23 cellular contexts compared by ENCODE assay signal in the genomic region with DNA sequence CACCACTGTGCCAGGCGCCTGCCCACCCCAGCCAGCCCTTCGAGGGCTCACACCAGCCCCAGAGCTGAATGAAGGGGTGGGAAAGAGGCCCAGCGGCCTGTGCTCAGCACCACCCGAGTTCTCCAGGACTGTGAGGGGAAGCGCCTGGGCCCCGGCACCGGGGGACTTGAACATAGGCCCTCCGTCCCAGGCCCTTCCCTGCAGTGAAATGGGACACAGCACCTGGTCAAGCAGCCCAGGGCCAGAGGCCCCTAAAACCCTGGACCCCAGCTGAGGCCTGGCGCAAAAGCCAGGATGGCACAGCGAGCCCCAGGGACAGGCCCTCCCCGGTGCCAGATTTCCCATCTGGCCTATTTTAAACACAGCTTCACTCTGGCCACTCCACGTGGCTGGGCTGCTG. TPM values are rescaled to one million over a fixed set of nuclear protein-coding genes. Genes with fewer than 3 reads are reported as not detected.
DNase-seq lines count a peak whose midpoint lies in the region; FAIRE-seq and TF ChIP-seq lines count a peak whose summit lies in the region.
"Had no signal": no experiment of that assay in that cellular context is flagged by ENCODE, and none has a peak within 500 bp of the region (broad histone marks: within the 10 kb centered on the region; RNA-seq: fewer than 3 reads in every experiment).

No MANE protein-coding gene starts in this region.

- DNase-seq in glutamatergic neuron (no peak), neural progenitor cell (ENCODE audit: low spot score) (no peak), osteoblast (ENCODE audit: insufficient read length, low spot score, missing footprints) (no peak), NCI-H187 treated with DMSO at 0.1 percent for 48 hours (lab: John Stamatoyannopoulos, UW) (no peak), GM12891 (ENCODE audit: insufficient read length, low spot score) (no peak), DMS79 (lab: John Stamatoyannopoulos, UW) (no peak)
- DNase-seq: ACHN; BE2C; C1 segment of cervical spinal cord; CD4-positive, CD25-positive, alpha-beta regulatory T cell; CD8-positive, alpha-beta memory T cell; COR-L47; DMS153; DMS79 treated with DMSO at 0.1 percent for 48 hours; GM23248; HCEC 1CT had no signal

- no peak overlapping the region for H3K9ac ChIP-seq in neural progenitor cell
- H3K9ac ChIP-seq: GM23248 had no signal

- no peak overlapping the region for H3K4me2 ChIP-seq in neural progenitor cell
- H3K4me2 ChIP-seq in osteoblast (ENCODE audit: insufficient read depth, low read length): no peak overlapping the region

- TF ChIP-seq POLR2A in GM12891 (IDR thresholded peaks at IDR 0.05; ENCODE audit: low read depth, low read length): no peak

- H3K9me3 ChIP-seq in neural progenitor cell (ENCODE audit: low read depth) (no peaks in the 10 kb centered on the region), osteoblast (ENCODE audit: low read depth, low read length) (no peaks in the 10 kb centered on the region)
- H3K9me3 ChIP-seq: BE2C had no signal

- H3K27ac ChIP-seq in VCaP (peak overlapping the region; percentile 23; the same call in 1 of the 2 replicates), neural progenitor cell (no peak overlapping the region), osteoblast (ENCODE audit: low read depth, low read length) (no peak overlapping the region)
- H3K27ac ChIP-seq: GM23248, HL-60 had no signal

- H3K36me3 ChIP-seq in neural progenitor cell: no peaks in the 10 kb centered on the region
- H3K36me3 ChIP-seq in osteoblast (ENCODE audit: insufficient read depth, low read length): no peaks in the 10 kb centered on the region
- H3K36me3 ChIP-seq: BE2C had no signal

- H3K4me1 Mint-ChIP-seq in brain (peaks cover 63% of the 10 kb centered on the region), glutamatergic neuron (ENCODE audit: low read depth, unreplicated experiment) (peaks cover 32% of the 10 kb centered on the region), neural progenitor cell (peaks cover 42% of the 10 kb centered on the region)
- H3K4me1 Mint-ChIP-seq: CD4-positive, CD25-positive, alpha-beta regulatory T cell had no signal

- H3K79me2 ChIP-seq in neural progenitor cell (ENCODE audit: low read depth) (peaks cover 79% of the 10 kb centered on the region), osteoblast (ENCODE audit: insufficient read depth, low read length) (no peaks in the 10 kb centered on the region)

- FAIRE-seq in GM12891 (lab: Jason Lieb, UNC): no peak
- FAIRE-seq: A204.1, GM12878, GM18507, H54 had no signal

- H3K27me3 ChIP-seq in neural progenitor cell: peaks cover 6% of the 10 kb centered on the region
- H3K27me3 ChIP-seq in osteoblast (ENCODE audit: insufficient read depth, low read length): peaks cover 26% of the 10 kb centered on the region

- peaks cover 0 to 2% (median 0%) of the 10 kb centered on the region in 5 experiments for H3K9me3 Mint-ChIP-seq in brain
- H3K9me3 Mint-ChIP-seq in glutamatergic neuron (ENCODE audit: unreplicated experiment): peaks cover 4% of the 10 kb centered on the region
- no peaks in the 10 kb centered on the region for H3K9me3 Mint-ChIP-seq in neural progenitor cell
- H3K9me3 Mint-ChIP-seq: CD4-positive, CD25-positive, alpha-beta regulatory T cell had no signal

- H2AFZ ChIP-seq in neural progenitor cell (replicated peaks): no peak overlapping the region
- H2AFZ ChIP-seq in osteoblast (ENCODE audit: low read length): no peak overlapping the region
- H2AFZ ChIP-seq: GM23248 had no signal

- H3K4me3 Mint-ChIP-seq in brain (peak overlapping the region in 4 of 5 experiments; percentile 43 to 67 (median 62)), glutamatergic neuron (ENCODE audit: unreplicated experiment) (peak overlapping the region; percentile 83), neural progenitor cell (peak overlapping the region; percentile 69)
- H3K4me3 Mint-ChIP-seq: CD8-positive, alpha-beta memory T cell had no signal

- H3K36me3 Mint-ChIP-seq in brain (no peaks in the 10 kb centered on the region), glutamatergic neuron (ENCODE audit: unreplicated experiment) (no peaks in the 10 kb centered on the region), neural progenitor cell (no peaks in the 10 kb centered on the region)
- H3K36me3 Mint-ChIP-seq: CD4-positive, CD25-positive, alpha-beta regulatory T cell; CD8-positive, alpha-beta memory T cell had no signal

- peaks cover 5% of the 10 kb centered on the region for H3F3A ChIP-seq in neural progenitor cell (ENCODE audit: low read depth)

- H3K4me3 ChIP-seq in neural progenitor cell (no peak overlapping the region), osteoblast (ENCODE audit: insufficient read depth, low read length) (no peak overlapping the region)
- H3K4me3 ChIP-seq: GM12878, GM23248 had no signal

- TF ChIP-seq CTCF in VCaP (conservative IDR thresholded peaks at IDR 0.05) (no peak), brain (conservative IDR thresholded peaks at IDR 0.05) (no peak), glutamatergic neuron (IDR thresholded peaks at IDR 0.05; ENCODE audit: partially characterized antibody, unreplicated experiment) (no peak), neural progenitor cell (IDR thresholded peaks at IDR 0.05) (no peak), osteoblast (IDR thresholded peaks at IDR 0.05; ENCODE audit: extremely low read depth, low read depth, low read length) (no peak)

- H3K27me3 Mint-ChIP-seq in brain: no peaks in the 10 kb centered on the region
- H3K27me3 Mint-ChIP-seq in glutamatergic neuron (ENCODE audit: unreplicated experiment): peaks cover 6% of the 10 kb centered on the region
- H3K27me3 Mint-ChIP-seq in neural progenitor cell (ENCODE audit: insufficient read depth, low read depth): no peaks in the 10 kb centered on the region

- peak overlapping the region in 3 of 5 experiments; percentile 72 to 89 (median 85) for H3K27ac Mint-ChIP-seq in brain
- H3K27ac Mint-ChIP-seq in glutamatergic neuron (ENCODE audit: unreplicated experiment): peak overlapping the region; percentile 66
- H3K27ac Mint-ChIP-seq in neural progenitor cell: peak overlapping the region; percentile 92
- H3K27ac Mint-ChIP-seq: CD4-positive, CD25-positive, alpha-beta regulatory T cell; CD8-positive, alpha-beta memory T cell had no signal

- H4K20me1 ChIP-seq in neural progenitor cell (ENCODE audit: low read depth): peaks cover 78% of the 10 kb centered on the region
- H4K20me1 ChIP-seq in osteoblast (ENCODE audit: insufficient read depth, low read length): no peaks in the 10 kb centered on the region

- H3K4me1 ChIP-seq in neural progenitor cell: peaks cover 26% of the 10 kb centered on the region
- H3K4me1 ChIP-seq in osteoblast (ENCODE audit: insufficient read depth, low read length): no peaks in the 10 kb centered on the region

TF ChIP-seq in GM12891, 5 proteins besides CTCF, POLR2A, EP300 and RAD21:
- TF ChIP-seq POU2F2 (IDR thresholded peaks at IDR 0.05; ENCODE audit: low read depth, low read length) (no peak), PAX5 (IDR thresholded peaks at IDR 0.05; ENCODE audit: insufficient read depth, low read length, severe bottlenecking) (no peak), POLR2AphosphoS5 (IDR thresholded peaks at IDR 0.05; ENCODE audit: low read depth, low read length) (no peak), SPI1 (IDR thresholded peaks at IDR 0.05; ENCODE audit: low read depth, low read length) (no peak), TAF1 (IDR thresholded peaks at IDR 0.05; ENCODE audit: low read depth, low read length) (no peak)

RNA-seq across cellular contexts. Expression of gene KCNQ2, which starts 4.0 kb away (rescaled TPM):
- polyA plus RNA-seq in brain (ENCODE audit: insufficient read depth, low read depth, low replicate concordance): 100 TPM
- total RNA-seq in glutamatergic neuron (ENCODE audit: unreplicated experiment) (354 TPM), neural progenitor cell (ENCODE audit: low replicate concordance) (39.5 and 106 TPM in 2 replicates), osteoblast (0.36 TPM in 1 of 2 replicates, not detected in the other)
- 8.0 TPM for polyA plus RNA-seq in GM12891 (2012; ENCODE audit: low read depth, missing spikeins)
- total RNA-seq: CD8-positive, alpha-beta memory T cell; GM23248 had no signal
- polyA plus RNA-seq: CD8-positive, alpha-beta memory T cell had no signal

RNA-seq across cellular contexts. Expression of gene EEF1A2, which starts 30.5 kb away (rescaled TPM):
- 1,308 TPM for polyA plus RNA-seq in brain (ENCODE audit: insufficient read depth, low read depth, low replicate concordance)
- total RNA-seq in glutamatergic neuron (ENCODE audit: unreplicated experiment) (55.3 TPM), neural progenitor cell (ENCODE audit: low replicate concordance) (0.54 and 1.5 TPM in 2 replicates), osteoblast (not detected in 2 replicates)
- polyA plus RNA-seq in GM12891 (2012; ENCODE audit: low read depth, missing spikeins): 0.37 TPM
- polyA plus RNA-seq: GM12878, GM23248 had no signal

RNA-seq across cellular contexts. Expression of gene PPDPF, which starts 52.1 kb away (rescaled TPM):
- 1,213 TPM for polyA plus RNA-seq in brain (ENCODE audit: insufficient read depth, low read depth, low replicate concordance)
- total RNA-seq in glutamatergic neuron (ENCODE audit: unreplicated experiment): 293 TPM
- 4.1 and 82.2 TPM in 2 replicates for total RNA-seq in neural progenitor cell (ENCODE audit: low replicate concordance)
- 52.2 and 85.4 TPM in 2 replicates for total RNA-seq in osteoblast
- 60.0 TPM for polyA plus RNA-seq in GM12891 (2012; ENCODE audit: low read depth, missing spikeins)

Comparison
In these comparisons a context has a peak if more than half of its experiments do, and no peak if none do; other contexts are left out.
1. RNA of gene KCNQ2, which starts 4.0 kb away (total RNA-seq): 354 TPM in glutamatergic neuron (single experiment) and 39.5 to 106 TPM in neural progenitor cell; 0.36 TPM in osteoblast; every median in the first group is over 10 times any median in the second.
2. RNA of gene EEF1A2, which starts 30.5 kb away (total RNA-seq): 55.3 TPM in glutamatergic neuron (single experiment); 0.54 to 1.5 TPM in neural progenitor cell and not detected in osteoblast; every median in the first group is over 10 times any median in the second.
3. Peak in every context shown above with its lines, with median percentiles within 50 percentile points of each other: H3K27ac Mint-ChIP-seq and H3K4me3 Mint-ChIP-seq.